Comparison of ENCODE assay signal across 4 cellular contexts in the genomic region with DNA sequence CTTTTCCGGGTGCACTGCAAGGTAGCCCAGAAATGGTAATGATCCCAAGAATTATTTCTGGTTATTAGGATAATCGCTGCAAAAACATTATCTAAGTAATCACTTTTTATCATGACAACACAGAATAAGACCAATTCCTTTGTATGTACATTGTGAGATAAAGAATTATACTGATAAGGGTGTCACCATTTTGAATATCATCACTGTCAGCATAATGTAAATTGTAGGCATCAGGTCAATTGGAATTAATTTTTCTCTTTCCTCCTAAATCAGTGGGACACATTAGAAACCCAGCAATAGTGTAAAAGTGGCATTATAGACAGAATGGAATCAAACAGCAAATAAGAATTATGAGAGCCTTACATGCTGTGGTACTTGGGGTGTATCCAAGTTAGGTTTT.
TF ChIP-seq lines count a peak whose summit lies in the region.

No MANE protein-coding gene starts in this region.

TF ChIP-seq in HepG2, 621 proteins besides CTCF, POLR2A, EP300 and RAD21:
- TF ChIP-seq MAFF (IDR thresholded peaks at IDR 0.05; ENCODE audit: low read depth, low read length), result peak; percentile 51; the same call in 1 of the 2 replicates
- no peak for TF ChIP-seq ZNF432 (CRISPR knock-in tag; IDR thresholded peaks at IDR 0.05; ENCODE audit: borderline replicate concordance)
- TF ChIP-seq NPAS2 (CRISPR knock-in tag; IDR thresholded peaks at IDR 0.05; ENCODE audit: borderline replicate concordance), result no peak
- TF ChIP-seq, protein P1, sequence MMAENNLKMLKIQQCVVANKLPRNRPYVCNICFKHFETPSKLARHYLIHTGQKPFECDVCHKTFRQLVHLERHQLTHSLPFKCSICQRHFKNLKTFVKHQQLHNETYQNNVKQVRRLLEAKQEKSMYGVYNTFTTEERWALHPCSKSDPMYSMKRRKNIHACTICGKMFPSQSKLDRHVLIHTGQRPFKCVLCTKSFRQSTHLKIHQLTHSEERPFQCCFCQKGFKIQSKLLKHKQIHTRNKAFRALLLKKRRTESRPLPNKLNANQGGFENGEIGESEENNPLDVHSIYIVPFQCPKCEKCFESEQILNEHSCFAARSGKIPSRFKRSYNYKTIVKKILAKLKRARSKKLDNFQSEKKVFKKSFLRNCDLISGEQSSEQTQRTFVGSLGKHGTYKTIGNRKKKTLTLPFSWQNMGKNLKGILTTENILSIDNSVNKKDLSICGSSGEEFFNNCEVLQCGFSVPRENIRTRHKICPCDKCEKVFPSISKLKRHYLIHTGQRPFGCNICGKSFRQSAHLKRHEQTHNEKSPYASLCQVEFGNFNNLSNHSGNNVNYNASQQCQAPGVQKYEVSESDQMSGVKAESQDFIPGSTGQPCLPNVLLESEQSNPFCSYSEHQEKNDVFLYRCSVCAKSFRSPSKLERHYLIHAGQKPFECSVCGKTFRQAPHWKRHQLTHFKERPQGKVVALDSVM (CRISPR knock-in tag; IDR thresholded peaks at IDR 0.05), result no peak
- TF ChIP-seq MAFK (conservative IDR thresholded peaks at IDR 0.05 in 1 of 2, IDR thresholded peaks at IDR 0.05 in 1 of 2; ENCODE audit: low read length in 2 of 2), result peak; percentile 34 to 72; a peak in 2 of 4 replicates
- TF ChIP-seq ZNF781 (CRISPR knock-in tag; IDR thresholded peaks at IDR 0.05; ENCODE audit: borderline replicate concordance, not compliant biosample characterization), result no peak
- no peak for TF ChIP-seq ZNF329 (CRISPR knock-in tag; IDR thresholded peaks at IDR 0.05; ENCODE audit: low read depth)
- TF ChIP-seq ZNF547 (CRISPR knock-in tag; IDR thresholded peaks at IDR 0.05), result no peak
- no peak for TF ChIP-seq KMT2A (CRISPR knock-in tag; IDR thresholded peaks at IDR 0.05)
- no peak for TF ChIP-seq ZFP36 (IDR thresholded peaks at IDR 0.05; ENCODE audit: borderline replicate concordance, low read depth, low read length, partially characterized antibody)
- TF ChIP-seq, protein P2, sequence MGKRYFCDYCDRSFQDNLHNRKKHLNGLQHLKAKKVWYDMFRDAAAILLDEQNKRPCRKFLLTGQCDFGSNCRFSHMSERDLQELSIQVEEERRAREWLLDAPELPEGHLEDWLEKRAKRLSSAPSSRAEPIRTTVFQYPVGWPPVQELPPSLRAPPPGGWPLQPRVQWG (CRISPR knock-in tag; IDR thresholded peaks at IDR 0.05; ENCODE audit: borderline replicate concordance, low read depth), result no peak
- no peak for TF ChIP-seq ZNF839 (CRISPR knock-in tag; IDR thresholded peaks at IDR 0.05; ENCODE audit: borderline replicate concordance)
TF ChIP-seq in HepG2: peak in this region for 2.

TF ChIP-seq in A549, 52 proteins besides CTCF, POLR2A, EP300 and RAD21:
- TF ChIP-seq MAFK (IDR thresholded peaks at IDR 0.05; ENCODE audit: partially characterized antibody) (peak; percentile 30), KDM1A (IDR thresholded peaks at IDR 0.05; ENCODE audit: low read depth) (no peak), JUNB (IDR thresholded peaks at IDR 0.05) (no peak), RARB (CRISPR knock-in tag; IDR thresholded peaks at IDR 0.05) (no peak), FOSL2 (IDR thresholded peaks at IDR 0.05) (no peak), FOSL2 (CRISPR knock-in tag; IDR thresholded peaks at IDR 0.05) (no peak)
- TF ChIP-seq, protein P3, sequence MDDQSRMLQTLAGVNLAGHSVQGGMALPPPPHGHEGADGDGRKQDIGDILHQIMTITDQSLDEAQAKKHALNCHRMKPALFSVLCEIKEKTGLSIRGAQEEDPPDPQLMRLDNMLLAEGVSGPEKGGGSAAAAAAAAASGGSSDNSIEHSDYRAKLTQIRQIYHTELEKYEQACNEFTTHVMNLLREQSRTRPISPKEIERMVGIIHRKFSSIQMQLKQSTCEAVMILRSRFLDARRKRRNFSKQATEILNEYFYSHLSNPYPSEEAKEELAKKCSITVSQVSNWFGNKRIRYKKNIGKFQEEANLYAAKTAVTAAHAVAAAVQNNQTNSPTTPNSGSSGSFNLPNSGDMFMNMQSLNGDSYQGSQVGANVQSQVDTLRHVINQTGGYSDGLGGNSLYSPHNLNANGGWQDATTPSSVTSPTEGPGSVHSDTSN (IDR thresholded peaks at IDR 0.05), result no peak
TF ChIP-seq in A549: peak in this region for 1.

TF ChIP-seq in IMR-90, 13 proteins besides CTCF, POLR2A, EP300 and RAD21:
- TF ChIP-seq MAFK (IDR thresholded peaks at IDR 0.05; ENCODE audit: low read depth, low read length) (peak; percentile 19; the same call in 1 of the 2 replicates), FOS (IDR thresholded peaks at IDR 0.05; ENCODE audit: low read depth, low read length) (no peak)

TF ChIP-seq in K562, 482 proteins besides CTCF, POLR2A, EP300 and RAD21:
- TF ChIP-seq, protein P4, sequence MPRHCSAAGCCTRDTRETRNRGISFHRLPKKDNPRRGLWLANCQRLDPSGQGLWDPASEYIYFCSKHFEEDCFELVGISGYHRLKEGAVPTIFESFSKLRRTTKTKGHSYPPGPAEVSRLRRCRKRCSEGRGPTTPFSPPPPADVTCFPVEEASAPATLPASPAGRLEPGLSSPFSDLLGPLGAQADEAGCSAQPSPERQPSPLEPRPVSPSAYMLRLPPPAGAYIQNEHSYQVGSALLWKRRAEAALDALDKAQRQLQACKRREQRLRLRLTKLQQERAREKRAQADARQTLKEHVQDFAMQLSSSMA (CRISPR knock-in tag; IDR thresholded peaks at IDR 0.05), result no peak
- TF ChIP-seq ZNF316 (IDR thresholded peaks at IDR 0.05), result peak; percentile 33; the same call in 1 of the 2 replicates
